In genomic region chr4:118398226-118399090, GRCh38 we compare ENCODE assay signal across 9 cellular contexts. TPM values are rescaled to one million over a fixed set of nuclear protein-coding genes. Genes with fewer than 3 reads are reported as not detected.
DNase-seq lines count a peak whose midpoint lies in the region; ATAC-seq and TF ChIP-seq lines count a peak whose summit lies in the region.
"Had no signal": no experiment of that assay in that cellular context is flagged by ENCODE, and none has a peak within 500 bp of the region (broad histone marks: within the 10 kb centered on the region; RNA-seq: fewer than 3 reads in every experiment).

No MANE protein-coding gene starts in this region.

- peak overlapping the region; percentile 92 for H3K27ac Mint-ChIP-seq in mesothelial cell of epicardium
- H3K27ac Mint-ChIP-seq in activated CD4-positive, alpha-beta memory T cell treated with anti-CD3 and anti-CD28 coated beads for 36 hours = no peak overlapping the region

- no peaks in the 10 kb centered on the region for H3K36me3 Mint-ChIP-seq in mesothelial cell of epicardium
- H3K36me3 Mint-ChIP-seq in activated CD4-positive, alpha-beta memory T cell treated with anti-CD3 and anti-CD28 coated beads for 36 hours = no peaks in the 10 kb centered on the region

- in situ Hi-C loops in transverse colon (cut with MboI; ENCODE audit: low pct_ligation_motif_present in 1 of 4, low pct_unique_long_range_greater_than_20kb in 1 of 4, low sequenced_read_pairs in 3 of 4) = no loop called here

- TF ChIP-seq EP300 in transverse colon (IDR thresholded peaks at IDR 0.05; ENCODE audit: low read depth) = no peak

- ATAC-seq in GM19035 (IDR thresholded peaks at IDR 0.05; ENCODE audit: unreplicated experiment) = peak; percentile 86
- ATAC-seq in HG02588 (IDR thresholded peaks at IDR 0.05; ENCODE audit: unreplicated experiment) = peak; percentile 91

- intact Hi-C loops in transverse colon (cut with DNase I; ENCODE audit: low total_unique reads) = no loop called here
- intact Hi-C loops in activated CD4-positive, alpha-beta memory T cell treated with anti-CD3 and anti-CD28 coated beads for 36 hours (cut with micrococcal nuclease) = no loop called here

- no peak overlapping the region for H3K4me3 Mint-ChIP-seq in mesothelial cell of epicardium
- H3K4me3 Mint-ChIP-seq in activated CD4-positive, alpha-beta memory T cell treated with anti-CD3 and anti-CD28 coated beads for 36 hours = no peak overlapping the region
- H3K4me3 Mint-ChIP-seq: H9 had no signal

- CTCF ChIA-PET in activated CD4-positive, alpha-beta memory T cell treated with anti-CD3 and anti-CD28 coated beads for 36 hours (lab: Charles Lee) = no interaction called here

- peak; percentile 15 for DNase-seq in Jurkat, Clone E6-1 (ENCODE audit: low read depth, low spot score)
- DNase-seq in mesothelial cell of epicardium (ENCODE audit: low spot score in 2 of 2, unreplicated experiment in 2 of 2) = no peak
- no peak for DNase-seq in transverse colon
- no peak for DNase-seq in NCI-H187 (lab: John Stamatoyannopoulos, UW)
- DNase-seq in activated CD4-positive, alpha-beta memory T cell treated with anti-CD3 and anti-CD28 coated beads for 36 hours = no peak
- DNase-seq: aorta, H9 had no signal

- no peaks in the 10 kb centered on the region for H3K4me1 ChIP-seq in transverse colon

- no peak overlapping the region for H3K4me3 ChIP-seq in Jurkat, Clone E6-1 (ENCODE audit: low read length)
- H3K4me3 ChIP-seq in transverse colon = no peak overlapping the region

- H3K9me3 Mint-ChIP-seq in mesothelial cell of epicardium = no peaks in the 10 kb centered on the region
- no peaks in the 10 kb centered on the region for H3K9me3 Mint-ChIP-seq in activated CD4-positive, alpha-beta memory T cell treated with anti-CD3 and anti-CD28 coated beads for 36 hours

- no peaks in the 10 kb centered on the region for H3K27me3 ChIP-seq in transverse colon

- no peaks in the 10 kb centered on the region for H3K9me3 ChIP-seq in transverse colon

- TF ChIP-seq CTCF in mesothelial cell of epicardium (IDR thresholded peaks at IDR 0.05; ENCODE audit: unreplicated experiment) (no peak), transverse colon (IDR thresholded peaks at IDR 0.05) (no peak)

- no peaks in the 10 kb centered on the region for H3K36me3 ChIP-seq in transverse colon

- no peak overlapping the region for H3K27ac ChIP-seq in transverse colon

- 66 to 67% methylated on average over 5 of the region's 5 CpGs for WGBS in transverse colon (ENCODE audit: low coverage in 1 of 2), 2 donors

- no peaks in the 10 kb centered on the region for H3K27me3 Mint-ChIP-seq in mesothelial cell of epicardium (ENCODE audit: low read depth)
- H3K27me3 Mint-ChIP-seq in activated CD4-positive, alpha-beta memory T cell treated with anti-CD3 and anti-CD28 coated beads for 36 hours = peaks cover 11% of the 10 kb centered on the region

- POLR2A ChIA-PET in activated CD4-positive, alpha-beta memory T cell treated with anti-CD3 and anti-CD28 coated beads for 36 hours (lab: Charles Lee) = no interaction called here

- H3K4me1 Mint-ChIP-seq in mesothelial cell of epicardium = peaks cover 70% of the 10 kb centered on the region
- H3K4me1 Mint-ChIP-seq in activated CD4-positive, alpha-beta memory T cell treated with anti-CD3 and anti-CD28 coated beads for 36 hours (ENCODE audit: low read depth) = no peaks in the 10 kb centered on the region

- no peak for TF ChIP-seq POLR2A in transverse colon (IDR thresholded peaks at IDR 0.05)

RNA-seq across cellular contexts. Expression of gene PRSS12, which starts 45.7 kb away (rescaled TPM):
- 2.1 TPM for polyA plus RNA-seq in Jurkat, Clone E6-1 (2012; ENCODE audit: insufficient read depth, insufficient read length)
- total RNA-seq in mesothelial cell of epicardium (43.5 to 46.7 TPM (median 46.2 TPM) in 3 replicates), transverse colon (100 to 1,000 TPM in 1 of 4 donors, 10 to 100 TPM in 3; 58.0 to 146 (median 84.3) TPM)
- total RNA-seq in activated CD4-positive, alpha-beta memory T cell treated with anti-CD3 and anti-CD28 coated beads for 36 hours = not detected

Comparison
In these comparisons a context has a peak if more than half of its experiments do, and no peak if none do; other contexts are left out.
1. RNA of gene PRSS12, which starts 45.7 kb away (total RNA-seq): 58.0 to 146 TPM in transverse colon and 43.5 to 46.7 TPM in mesothelial cell of epicardium; not detected in activated CD4-positive, alpha-beta memory T cell treated with anti-CD3 and anti-CD28 coated beads for 36 hours; every median in the first group is over 10 times any median in the second.